8 cellular contexts compared by ENCODE assay signal in genomic region chr2:73828818-73829570, GRCh38. TPM values are rescaled to one million over a fixed set of nuclear protein-coding genes. Genes with fewer than 3 reads are reported as not detected.
DNase-seq lines count a peak whose midpoint lies in the region; ATAC-seq, FAIRE-seq and TF ChIP-seq lines count a peak whose summit lies in the region.

Gene STAMBP, plus strand, starts transcription at chr2:73828961. Its CDS starts 1,896 bp downstream, at chr2:73830857.

- peak within 1 kb of the TSS; percentile 97 for H3K4me3 Mint-ChIP-seq in T-helper 2 cell treated with Interferon-gamma antibody and Interleukin-4, amounts not matched to agents 5 μg/mL and 100 μg/mL, for 36 hours

- H3K4me3 ChIP-seq in ascending aorta (peak within 1 kb of the TSS; percentile 81 to 91), right atrium auricular region (peak within 1 kb of the TSS; percentile 69 to 84), psoas muscle (peak within 1 kb of the TSS; percentile 92)

- peak; percentile 94 to 95 for DNase-seq in NCI-H1930 (lab: John Stamatoyannopoulos, UW)
- DNase-seq in T-helper 2 cell treated with Interferon-gamma antibody and Interleukin-4, amounts not matched to agents 5 μg/mL and 100 μg/mL, for 36 hours (ENCODE audit: low spot score), result peak; percentile 90
- peak; percentile 86 to 98 for DNase-seq in ascending aorta (ENCODE audit: low spot score in 2 of 2)
- DNase-seq in right atrium auricular region (ENCODE audit: low spot score), result peak; percentile 98
- peak; percentile 96 to 98 for DNase-seq in psoas muscle
- peak; percentile 97 for DNase-seq in urothelium cell line (ENCODE audit: low spot score)

- ATAC-seq in GM18502 (IDR thresholded peaks at IDR 0.05; ENCODE audit: poor library complexity, unreplicated experiment) (peak; percentile 89), HG02970 (IDR thresholded peaks at IDR 0.05; ENCODE audit: low FRiP score, unreplicated experiment) (peak; percentile 82), psoas muscle (peak; percentile 84 to 92 (median 90))

- peaks cover 2% of the 10 kb centered on the region for H3K27me3 Mint-ChIP-seq in T-helper 2 cell treated with Interferon-gamma antibody and Interleukin-4, amounts not matched to agents 5 μg/mL and 100 μg/mL, for 36 hours (ENCODE audit: low read depth)

- H3K27ac Mint-ChIP-seq in T-helper 2 cell treated with Interferon-gamma antibody and Interleukin-4, amounts not matched to agents 5 μg/mL and 100 μg/mL, for 36 hours, result peak within 1 kb of the TSS; percentile 97

- intact Hi-C loops in ascending aorta (cut with DNase I), result loop anchor here (1.0 to 5.0 kb wide), 10 partner anchors 66 to 628 kb away; partner anchors contain the start of genes DGUOK, INO80B, MOB1A and MTHFD2
- intact Hi-C loops in psoas muscle (cut with DNase I), result loop anchor here (10.0 kb wide), 5 partner anchors 96 to 506 kb away; partner anchors contain the start of genes BOLA3 (in 1 of the 2), DGUOK (in 1 of the 2) and TET3 (in 1 of the 2)

- peaks cover 6% of the 10 kb centered on the region for H3K9me3 Mint-ChIP-seq in T-helper 2 cell treated with Interferon-gamma antibody and Interleukin-4, amounts not matched to agents 5 μg/mL and 100 μg/mL, for 36 hours

- peaks cover 22% of the 10 kb centered on the region for H3K36me3 Mint-ChIP-seq in T-helper 2 cell treated with Interferon-gamma antibody and Interleukin-4, amounts not matched to agents 5 μg/mL and 100 μg/mL, for 36 hours (ENCODE audit: low read depth)

- H3K9me3 ChIP-seq in ascending aorta (no peaks in the 10 kb centered on the region), right atrium auricular region (no peaks in the 10 kb centered on the region), psoas muscle (no peaks in the 10 kb centered on the region)

- peaks cover 3 to 10% of the 10 kb centered on the region in 2 donors for H3K4me1 ChIP-seq in ascending aorta
- peaks cover 0 to 33% of the 10 kb centered on the region in 2 donors for H3K4me1 ChIP-seq in right atrium auricular region
- H3K4me1 ChIP-seq in psoas muscle, result peaks cover 44% of the 10 kb centered on the region

- 0 to 1% (median 1%) methylated on average over 48 of the region's 48 CpGs for whole genome bisulfite sequencing in psoas muscle, 3 donors

- H3K27ac ChIP-seq in ascending aorta (peak within 1 kb of the TSS; percentile 98 to 99), right atrium auricular region (peak within 1 kb of the TSS; percentile 92 to 94), psoas muscle (peak within 1 kb of the TSS; percentile 99)

- TF ChIP-seq CTCF in ascending aorta (IDR thresholded peaks at IDR 0.05), result no peak
- no peak for TF ChIP-seq CTCF in right atrium auricular region (IDR thresholded peaks at IDR 0.05)
- TF ChIP-seq CTCF in psoas muscle (IDR thresholded peaks at IDR 0.05), result no peak

- H3K27me3 ChIP-seq in ascending aorta, result no peaks in the 10 kb centered on the region
- H3K27me3 ChIP-seq in right atrium auricular region, result no peaks in the 10 kb centered on the region
- no peaks in the 10 kb centered on the region for H3K27me3 ChIP-seq in psoas muscle (ENCODE audit: insufficient read depth in 3 of 3, low read length in 2 of 3)

- H3K4me1 Mint-ChIP-seq in T-helper 2 cell treated with Interferon-gamma antibody and Interleukin-4, amounts not matched to agents 5 μg/mL and 100 μg/mL, for 36 hours (ENCODE audit: low read depth), result peaks cover 37% of the 10 kb centered on the region

- peaks cover 5% of the 10 kb centered on the region in 2 donors for H3K36me3 ChIP-seq in ascending aorta
- peaks cover 15% of the 10 kb centered on the region for H3K36me3 ChIP-seq in right atrium auricular region
- H3K36me3 ChIP-seq in psoas muscle (ENCODE audit: insufficient read depth in 1 of 2, low read depth in 1 of 2), result peaks cover 2 to 20% of the 10 kb centered on the region in 2 donors

- FAIRE-seq in urothelium cell line (lab: Jason Lieb, UNC), result no peak

RNA-seq across cellular contexts. Expression of gene STAMBP, which starts in this region (rescaled TPM):
- total RNA-seq in ascending aorta, result 36.4 TPM
- total RNA-seq in right atrium auricular region, result 10 to 100 TPM; 23.3 to 37.3 TPM
- 10 to 100 TPM; 40.7 to 93.1 (median 57.8) TPM for total RNA-seq in psoas muscle
- 100 to 1,000 TPM in 1 of 3 donors, 10 to 100 TPM in 2; 54.4 to 101 (median 66.9) TPM for polyA plus RNA-seq in psoas muscle

Comparison
In these comparisons a context has a peak if more than half of its experiments do, and no peak if none do; other contexts are left out.
1. Peak in every context shown above with its lines: DNase-seq, ATAC-seq, H3K4me3 ChIP-seq and H3K27ac ChIP-seq.